9 cellular contexts compared by ENCODE assay signal in the genomic region with DNA sequence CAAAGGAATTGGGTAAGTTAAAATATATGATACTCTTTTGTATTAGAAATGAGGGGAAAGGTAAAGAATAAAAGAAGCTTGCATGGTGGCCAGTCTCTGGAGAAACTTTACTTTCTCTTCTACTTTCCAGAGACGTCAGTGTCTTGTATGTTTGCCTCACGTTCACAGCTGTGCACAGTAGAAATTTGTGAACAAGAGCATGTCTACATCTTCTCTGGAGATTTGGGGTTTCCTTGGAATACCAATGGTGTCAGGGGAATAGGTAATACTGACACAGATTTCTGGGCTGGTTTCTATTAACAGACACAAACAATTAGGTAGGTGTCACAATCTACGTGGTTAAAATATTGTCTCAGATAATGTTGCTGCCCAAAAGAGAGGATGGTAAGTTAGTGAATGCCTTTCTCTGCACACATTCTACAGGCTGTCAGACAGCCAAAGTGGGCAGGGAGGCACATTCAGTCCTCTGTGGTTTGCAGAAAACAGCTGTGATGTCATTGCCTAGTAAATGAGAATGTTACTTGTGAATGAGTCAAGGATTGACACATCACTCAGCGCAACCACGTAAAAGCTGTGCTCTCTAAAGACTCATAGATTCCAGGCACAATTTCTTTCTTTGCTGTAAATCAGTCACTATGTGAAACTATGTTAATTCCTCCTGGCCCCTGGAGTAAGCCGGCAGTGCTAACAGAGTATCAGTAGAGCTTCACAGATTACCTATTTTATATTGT.
DNase-seq lines count a peak whose midpoint lies in the region; ATAC-seq and TF ChIP-seq lines count a peak whose summit lies in the region.
"Had no signal": no experiment of that assay in that cellular context is flagged by ENCODE, and none has a peak within 500 bp of the region (broad histone marks: within the 10 kb centered on the region; RNA-seq: fewer than 3 reads in every experiment).

No MANE protein-coding gene starts in this region.

- CTCF ChIA-PET in activated CD4-positive, alpha-beta T cell treated with anti-CD3 and anti-CD28 coated beads for 36 hours (lab: Charles Lee): interaction anchor here (0.7 to 2.0 kb wide), 3 partner anchors 32 to 150 kb away, joined by 3 to 7 read pairs (median 3); no protein-coding TSS in a partner anchor

- H3K36me3 ChIP-seq in lower lobe of right lung: no peaks in the 10 kb centered on the region

- TF ChIP-seq CTCF in lower lobe of right lung (IDR thresholded peaks at IDR 0.05): no peak

- no peak overlapping the region for H3K4me3 ChIP-seq in lower lobe of right lung

- no peaks in the 10 kb centered on the region for H3K27me3 Mint-ChIP-seq in activated CD4-positive, alpha-beta T cell treated with anti-CD3 and anti-CD28 coated beads for 36 hours

- H3K27me3 ChIP-seq in lower lobe of right lung (ENCODE audit: low read depth): no peaks in the 10 kb centered on the region

- DNase-seq in activated CD4-positive, alpha-beta T cell treated with anti-CD3 and anti-CD28 coated beads for 36 hours: peak; percentile 81
- DNase-seq in activated CD4-positive, alpha-beta T cell treated with anti-CD3 and anti-CD28 coated beads for 1 hour: no peak
- DNase-seq in activated naive CD4-positive, alpha-beta T cell treated with anti-CD3 and anti-CD28 coated beads, Interleukin-2, amount 50 U/mL, for 16 hours: peak; percentile 56
- no peak for DNase-seq in lower lobe of right lung
- peak; percentile 95 for DNase-seq in stromal cell of bone marrow (ENCODE audit: low read depth)
- DNase-seq in NCI-H1436 (lab: John Stamatoyannopoulos, UW): no peak
- DNase-seq in GF-D8 (lab: John Stamatoyannopoulos, UW): no peak

- no peaks in the 10 kb centered on the region for H3K9me3 Mint-ChIP-seq in activated CD4-positive, alpha-beta T cell treated with anti-CD3 and anti-CD28 coated beads for 36 hours (ENCODE audit: low read depth)

- H3K4me1 Mint-ChIP-seq in activated CD4-positive, alpha-beta T cell treated with anti-CD3 and anti-CD28 coated beads for 36 hours: peaks cover 57% of the 10 kb centered on the region

- POLR2A ChIA-PET in activated CD4-positive, alpha-beta T cell treated with anti-CD3 and anti-CD28 coated beads for 36 hours (lab: Charles Lee): interaction anchor here (1.1 kb wide), 1 partner anchor 33 kb away, joined by 3 read pairs; no protein-coding TSS in a partner anchor

- H3K36me3 Mint-ChIP-seq in activated CD4-positive, alpha-beta T cell treated with anti-CD3 and anti-CD28 coated beads for 36 hours (ENCODE audit: low read depth): no peaks in the 10 kb centered on the region

- peak; percentile 90 for ATAC-seq in activated CD4-positive, alpha-beta T cell treated with anti-CD3 and anti-CD28 coated beads for 36 hours
- peak; percentile 43 to 45 for ATAC-seq in lower lobe of right lung
- no peak for ATAC-seq in GM21360 (IDR thresholded peaks at IDR 0.05; ENCODE audit: unreplicated experiment)

- H3K9me3 ChIP-seq in lower lobe of right lung: no peaks in the 10 kb centered on the region

- no peak overlapping the region for H3K27ac ChIP-seq in lower lobe of right lung
- H3K27ac ChIP-seq: C4-2B had no signal

- H3K4me3 Mint-ChIP-seq in activated CD4-positive, alpha-beta T cell treated with anti-CD3 and anti-CD28 coated beads for 36 hours: peak overlapping the region; percentile 32

- H3K27ac Mint-ChIP-seq in activated CD4-positive, alpha-beta T cell treated with anti-CD3 and anti-CD28 coated beads for 36 hours: peak overlapping the region; percentile 89

- intact Hi-C loops in activated CD4-positive, alpha-beta T cell treated with anti-CD3 and anti-CD28 coated beads for 36 hours (cut with DNase I, micrococcal nuclease): loop anchor here (1.0 to 10.0 kb wide), 11 partner anchors 32 to 1702 kb away; a partner anchor contains a TSS
- intact Hi-C loops in lower lobe of right lung (cut with DNase I): no loop called here

- no peaks in the 10 kb centered on the region for H3K4me1 ChIP-seq in lower lobe of right lung

Comparison
In these comparisons a context has a peak if more than half of its experiments do, and no peak if none do; other contexts are left out.
1. DNase-seq: peak in activated CD4-positive, alpha-beta T cell treated with anti-CD3 and anti-CD28 coated beads for 36 hours (single experiment), activated naive CD4-positive, alpha-beta T cell treated with anti-CD3 and anti-CD28 coated beads, Interleukin-2, amount 50 U/mL, for 16 hours (single experiment) and stromal cell of bone marrow (single experiment); none in activated CD4-positive, alpha-beta T cell treated with anti-CD3 and anti-CD28 coated beads for 1 hour (single experiment), lower lobe of right lung (single experiment), NCI-H1436 (single experiment) and GF-D8 (single experiment).